11 cellular contexts compared by ENCODE assay signal in the genomic region with DNA sequence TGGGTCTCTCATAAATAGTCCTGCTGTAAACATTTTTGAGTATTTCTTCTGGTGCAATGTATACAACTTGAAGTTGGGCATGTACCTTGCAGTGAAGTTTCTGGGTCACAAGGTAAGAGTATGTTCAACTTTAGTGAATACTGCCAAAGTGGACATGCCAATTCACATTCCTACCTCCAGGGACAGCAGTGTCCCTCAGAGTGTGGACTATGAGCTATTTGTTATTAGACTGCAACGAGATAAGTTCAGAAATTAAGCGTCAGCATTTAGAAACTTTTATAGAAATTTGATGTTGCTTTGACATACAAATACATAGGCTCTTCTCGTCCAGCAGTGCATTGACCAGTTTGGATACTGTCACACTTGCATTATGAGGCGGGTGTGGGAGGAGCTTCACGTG. TPM values are rescaled to one million over a fixed set of nuclear protein-coding genes. Genes with fewer than 3 reads are reported as not detected.
DNase-seq lines count a peak whose midpoint lies in the region; ATAC-seq and TF ChIP-seq lines count a peak whose summit lies in the region.
"Had no signal": no experiment of that assay in that cellular context is flagged by ENCODE, and none has a peak within 500 bp of the region (broad histone marks: within the 10 kb centered on the region; RNA-seq: fewer than 3 reads in every experiment).

No MANE protein-coding gene starts in this region.

- H3K27me3 ChIP-seq in esophagus squamous epithelium (peaks cover 0 to 5% (median 0%) of the 10 kb centered on the region in 4 donors), prostate gland (replicated peaks; ENCODE audit: insufficient read depth) (peaks cover under 1% of the 10 kb centered on the region)

- H3K4me1 ChIP-seq in OCI-LY7 (ENCODE audit: insufficient read depth, low read length, poor library complexity, severe bottlenecking) (peaks cover 59% of the 10 kb centered on the region), esophagus squamous epithelium (peaks cover 5 to 7% (median 7%) of the 10 kb centered on the region in 3 donors), prostate gland (replicated peaks) (no peaks in the 10 kb centered on the region)

- no TSS peak for BruUV-seq in OCI-LY7 (replicated peaks; lab: Mats Ljungman, UMichigan)

- TF ChIP-seq POLR2A in esophagus squamous epithelium (IDR thresholded peaks at IDR 0.05) (no peak), prostate gland (IDR thresholded peaks at IDR 0.05) (no peak)

- peak; percentile 13 for DNase-seq in Daoy (ENCODE audit: low read depth)
- DNase-seq in OCI-LY7 (ENCODE audit: low spot score), result peak; percentile 17
- no peak for DNase-seq in esophagus squamous epithelium (lab: John Stamatoyannopoulos, UW)
- DNase-seq in prostate gland (ENCODE audit: low spot score), result no peak
- DNase-seq in activated T-cell treated with anti-CD3 and anti-CD28 coated beads for 4 hours, result no peak
- no peak for DNase-seq in stimulated activated naive CD4-positive, alpha-beta T cell (lab: John Stamatoyannopoulos, UW)
- DNase-seq: activated gamma-delta T cell; stimulated activated CD4-positive, alpha-beta T cell treated with anti-CD3 and anti-CD28 coated beads, Interleukin-2, amount 100 ng/mL, for 24 hours had no signal

- WGBS in esophagus squamous epithelium, 2 donors, result 73 to 74% methylated on average over 5 of the region's 5 CpGs
- 76% methylated on average over 5 of the region's 5 CpGs for WGBS in prostate gland

- H3K27ac ChIP-seq in OCI-LY7 (ENCODE audit: low read depth, low read length, poor library complexity, severe bottlenecking) (no peak overlapping the region), esophagus squamous epithelium (no peak overlapping the region), prostate gland (no peak overlapping the region)

- peak overlapping the region; percentile 41 for H3K4me2 ChIP-seq in OCI-LY7 (ENCODE audit: low read length)

- TF ChIP-seq CTCF in OCI-LY7 (conservative IDR thresholded peaks at IDR 0.05; ENCODE audit: low read length) (peak; percentile 48), esophagus squamous epithelium (IDR thresholded peaks at IDR 0.05) (peak in 5 of 6 experiments; percentile 39 to 70 (median 57)), prostate gland (IDR thresholded peaks at IDR 0.05) (peak in 3 of 4 experiments; percentile 25 to 41 (median 27))

- H3K79me2 ChIP-seq in OCI-LY7 (ENCODE audit: insufficient read depth, low read depth, low read length), result no peaks in the 10 kb centered on the region

- CTCF ChIA-PET in OCI-LY7 (lab: Charles Lee; ENCODE audit: unreplicated experiment), result no interaction called here

- H3K4me3 ChIP-seq in OCI-LY7 (ENCODE audit: low read depth, low read length, poor library complexity, severe bottlenecking) (no peak overlapping the region), esophagus squamous epithelium (no peak overlapping the region), prostate gland (no peak overlapping the region)
- H3K4me3 ChIP-seq: GM12878 had no signal

- no peaks in the 10 kb centered on the region for H4K20me1 ChIP-seq in OCI-LY7 (ENCODE audit: insufficient read depth, low read length)

- no peaks in the 10 kb centered on the region for H3K9me3 ChIP-seq in OCI-LY7 (ENCODE audit: low read length)
- H3K9me3 ChIP-seq in esophagus squamous epithelium, result no peaks in the 10 kb centered on the region
- H3K9me3 ChIP-seq in prostate gland, result no peaks in the 10 kb centered on the region

- H2AFZ ChIP-seq in OCI-LY7 (ENCODE audit: low read length), result peak overlapping the region; percentile 49; the same call in 1 of the 2 replicates

- POLR2A ChIA-PET in OCI-LY7 (lab: Charles Lee), result interaction anchor here (0.7 to 1.2 kb wide), 2 partner anchors 12 to 15 kb away, joined by 3 to 4 read pairs; no protein-coding TSS in a partner anchor

- H3K9me2 ChIP-seq in OCI-LY7 (ENCODE audit: insufficient read depth, low read length), result no peaks in the 10 kb centered on the region

- ATAC-seq in HG03159 (IDR thresholded peaks at IDR 0.05; ENCODE audit: unreplicated experiment) (no peak), GM19397 (IDR thresholded peaks at IDR 0.05; ENCODE audit: unreplicated experiment) (no peak)
- ATAC-seq: GM12878 had no signal

- H3K36me3 ChIP-seq in OCI-LY7 (ENCODE audit: insufficient read depth, low read length) (no peaks in the 10 kb centered on the region), esophagus squamous epithelium (no peaks in the 10 kb centered on the region), prostate gland (no peaks in the 10 kb centered on the region)

- intact Hi-C loops in OCI-LY7 (cut with micrococcal nuclease; ENCODE audit: unreplicated experiment), result no loop called here
- intact Hi-C loops in esophagus squamous epithelium (cut with DNase I), result no loop called here
- intact Hi-C loops in prostate gland (cut with DNase I), result no loop called here

RNA-seq across cellular contexts. Expression of a gene that starts 7.2 kb away (rescaled TPM):
- 5.4 and 6.3 TPM in 2 replicates for total RNA-seq in Daoy (2014; rRNA removed; shearing (Covaris generic))
- total RNA-seq in OCI-LY7 (2014; rRNA removed; shearing (Covaris generic)), result 1.5 and 2.1 TPM in 2 replicates
- total RNA-seq in OCI-LY7 (2022) (0.33 and 0.46 TPM in 2 replicates), esophagus squamous epithelium (10 to 100 TPM in 3 of 4 donors, 1 to 10 TPM in 1; 5.9 to 29.5 (median 24.5) TPM), prostate gland (10 to 100 TPM in 1 of 2 donors, 1 to 10 TPM in 1; 2.1 to 19.2 TPM)

Comparison
In these comparisons a context has a peak if more than half of its experiments do, and no peak if none do; other contexts are left out.
1. DNase-seq: peak in Daoy (single experiment) and OCI-LY7 (single experiment); none in esophagus squamous epithelium (single experiment), prostate gland (single experiment), activated T-cell treated with anti-CD3 and anti-CD28 coated beads for 4 hours (single experiment) and stimulated activated naive CD4-positive, alpha-beta T cell (0 of 6).
2. Peak in every context shown above with its lines, with median percentiles within 50 percentile points of each other: CTCF ChIP-seq.